Comparison of ENCODE assay signal across 15 cellular contexts in the genomic region with DNA sequence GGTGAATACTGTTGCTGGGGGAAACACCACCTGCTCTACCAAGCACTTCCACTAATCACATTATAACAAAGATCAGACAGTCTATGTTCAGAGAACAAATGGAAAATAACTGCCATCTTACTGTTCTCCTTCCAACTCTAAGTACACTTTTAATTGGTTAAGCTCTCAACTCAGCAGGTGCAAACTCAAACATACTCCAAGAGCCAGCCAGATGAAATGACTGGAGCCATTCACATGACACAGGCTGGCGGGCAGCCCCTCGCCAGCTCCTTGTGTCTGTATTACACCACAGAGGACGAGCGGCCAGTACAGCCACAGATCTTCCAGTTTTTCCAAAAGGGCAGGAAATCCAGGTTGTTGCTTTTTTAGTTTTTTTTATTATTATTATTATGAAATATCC. TPM values are rescaled to one million over a fixed set of nuclear protein-coding genes. Genes with fewer than 3 reads are reported as not detected.
DNase-seq lines count a peak whose midpoint lies in the region; ATAC-seq and TF ChIP-seq lines count a peak whose summit lies in the region.
"Had no signal": no experiment of that assay in that cellular context is flagged by ENCODE, and none has a peak within 500 bp of the region (broad histone marks: within the 10 kb centered on the region; RNA-seq: fewer than 3 reads in every experiment).

No MANE protein-coding gene starts in this region.

- H3K27ac Mint-ChIP-seq in natural killer cell, result no peak overlapping the region
- H3K27ac Mint-ChIP-seq: activated CD4-positive, alpha-beta memory T cell treated with anti-CD3 and anti-CD28 coated beads for 36 hours; activated naive CD8-positive, alpha-beta T cell; CD4-positive, alpha-beta memory T cell; T-helper 17 cell had no signal

- H3K4me1 ChIP-seq in gastrocnemius medialis (peaks cover 91 to 94% of the 10 kb centered on the region in 2 donors), foreskin keratinocyte (no peaks in the 10 kb centered on the region), vagina (peaks cover 41% of the 10 kb centered on the region)

- in situ Hi-C loops in gastrocnemius medialis (cut with MboI; ENCODE audit: low sequenced_read_pairs in 4 of 4), result loop anchor here in 2 of 4 donors (10.0 kb wide), 3 partner anchors 96 to 264 kb away; no protein-coding TSS in a partner anchor

- no peaks in the 10 kb centered on the region for H3K4me1 Mint-ChIP-seq in natural killer cell
- H3K4me1 Mint-ChIP-seq: CD4-positive, alpha-beta memory T cell; T-helper 17 cell had no signal

- H3K9me3 ChIP-seq in gastrocnemius medialis (no peaks in the 10 kb centered on the region), vagina (no peaks in the 10 kb centered on the region)

- H3K9me3 Mint-ChIP-seq in natural killer cell, result no peaks in the 10 kb centered on the region
- H3K9me3 Mint-ChIP-seq: activated CD4-positive, alpha-beta memory T cell treated with anti-CD3 and anti-CD28 coated beads for 36 hours; CD4-positive, alpha-beta memory T cell had no signal

- DNase-seq in NCI-H1436 (lab: John Stamatoyannopoulos, UW) (peak; percentile 77), NCI-H748 (lab: John Stamatoyannopoulos, UW; ENCODE audit: unreplicated experiment) (peak; percentile 99), left ventricle myocardium superior (peak; percentile 78), gastrocnemius medialis (peak; percentile 81 to 90), foreskin keratinocyte (no peak), natural killer cell (no peak), vagina (ENCODE audit: extremely low spot score in 2 of 2) (no peak)
- DNase-seq: activated CD4-positive, alpha-beta memory T cell treated with anti-CD3 and anti-CD28 coated beads for 36 hours; CD4-positive, alpha-beta memory T cell; GOT3; IMR-90; mammary epithelial cell; T-helper 17 cell had no signal

- H3K4me3 ChIP-seq in gastrocnemius medialis (peak overlapping the region; percentile 5 to 19 (median 11)), vagina (no peak overlapping the region)

- H3K4me3 Mint-ChIP-seq in natural killer cell, result no peak overlapping the region
- H3K4me3 Mint-ChIP-seq: activated CD4-positive, alpha-beta memory T cell treated with anti-CD3 and anti-CD28 coated beads for 36 hours; activated naive CD8-positive, alpha-beta T cell; CD4-positive, alpha-beta memory T cell; T-helper 17 cell had no signal

- TF ChIP-seq CTCF in gastrocnemius medialis (IDR thresholded peaks at IDR 0.05 in 4 of 5, conservative IDR thresholded peaks at IDR 0.05 in 1 of 5) (no peak), foreskin keratinocyte (conservative IDR thresholded peaks at IDR 0.05) (no peak), natural killer cell (IDR thresholded peaks at IDR 0.05) (no peak), vagina (IDR thresholded peaks at IDR 0.05) (no peak)

- H3K27me3 ChIP-seq in gastrocnemius medialis, result no peaks in the 10 kb centered on the region
- H3K27me3 ChIP-seq in foreskin keratinocyte, result no peaks in the 10 kb centered on the region
- H3K27me3 ChIP-seq in vagina, result no peaks in the 10 kb centered on the region

- no peaks in the 10 kb centered on the region for H3K36me3 ChIP-seq in gastrocnemius medialis
- no peaks in the 10 kb centered on the region for H3K36me3 ChIP-seq in vagina

- intact Hi-C loops in left ventricle myocardium superior (cut with micrococcal nuclease), result no loop called here
- intact Hi-C loops in gastrocnemius medialis (cut with DNase I; ENCODE audit: low total_unique reads), result loop anchor here (5.0 to 10.0 kb wide), 2 partner anchors 127 to 376 kb away; no protein-coding TSS in a partner anchor
- intact Hi-C loops in natural killer cell (cut with micrococcal nuclease), result no loop called here
- intact Hi-C loops in vagina (cut with DNase I), result no loop called here

- peak; percentile 24 to 45 for TF ChIP-seq POLR2A in gastrocnemius medialis (IDR thresholded peaks at IDR 0.05)
- TF ChIP-seq POLR2A in vagina (IDR thresholded peaks at IDR 0.05), result no peak

- H3K27me3 Mint-ChIP-seq in natural killer cell (ENCODE audit: low read depth in 2 of 2), result peaks cover 22 to 28% of the 10 kb centered on the region in 2 donors

- no peaks in the 10 kb centered on the region for H3K36me3 Mint-ChIP-seq in natural killer cell
- H3K36me3 Mint-ChIP-seq: activated CD4-positive, alpha-beta memory T cell treated with anti-CD3 and anti-CD28 coated beads for 36 hours; activated naive CD8-positive, alpha-beta T cell; CD4-positive, alpha-beta memory T cell had no signal

- ATAC-seq in left ventricle myocardium superior (peak; percentile 95), gastrocnemius medialis (peak; percentile 87 to 94), foreskin keratinocyte (no peak), GM21786 (IDR thresholded peaks at IDR 0.05; ENCODE audit: unreplicated experiment) (no peak), natural killer cell (no peak)
- ATAC-seq: T-helper 17 cell had no signal

- H3K27ac ChIP-seq in gastrocnemius medialis, result peak overlapping the region; percentile 79 to 87 (median 85)
- H3K27ac ChIP-seq in foreskin keratinocyte, result no peak overlapping the region
- H3K27ac ChIP-seq in vagina, result no peak overlapping the region

RNA-seq across cellular contexts. Expression of a gene that starts 16.1 kb away (rescaled TPM):
- total RNA-seq in left ventricle myocardium superior, result 61.1 TPM
- 100 to 1,000 TPM in 1 of 4 donors, 10 to 100 TPM in 3; 80.0 to 233 (median 89.5) TPM for total RNA-seq in gastrocnemius medialis
- 0.65 and 0.92 TPM in 2 replicates for total RNA-seq in foreskin keratinocyte
- polyA plus RNA-seq in foreskin keratinocyte, result 0.07 and 0.11 TPM in 2 replicates
- total RNA-seq in natural killer cell, result not detected
- total RNA-seq in vagina, result 63.3 TPM
- polyA plus RNA-seq: CD4-positive, alpha-beta memory T cell had no signal

Comparison
In these comparisons a context has a peak if more than half of its experiments do, and no peak if none do; other contexts are left out.
1. DNase-seq: peak in NCI-H1436 (single experiment), NCI-H748 (single experiment), left ventricle myocardium superior (single experiment) and gastrocnemius medialis (2 of 2); none in foreskin keratinocyte (0 of 2), natural killer cell (single experiment) and vagina (0 of 2).
2. ATAC-seq: peak in left ventricle myocardium superior (single experiment) and gastrocnemius medialis (2 of 2); none in foreskin keratinocyte (single experiment), GM21786 (single experiment) and natural killer cell (0 of 3).
3. H3K27ac ChIP-seq: peak in gastrocnemius medialis (4 of 4); none in foreskin keratinocyte (single experiment) and vagina (single experiment).
4. H3K4me3 ChIP-seq: peak in gastrocnemius medialis (4 of 4); none in vagina (0 of 2).
5. POLR2A ChIP-seq: peak in gastrocnemius medialis (2 of 2); none in vagina (0 of 2).
6. RNA of a gene that starts 16.1 kb away (total RNA-seq): 80.0 to 233 TPM in gastrocnemius medialis, 63.3 TPM in vagina (single experiment) and 61.1 TPM in left ventricle myocardium superior (single experiment); 0.65 to 0.92 TPM in foreskin keratinocyte and not detected in natural killer cell; every median in the first group is over 10 times any median in the second.